Comparison of ENCODE assay signal across 8 cellular contexts in genomic region chr17:50026901-50027638, GRCh38. TPM values are rescaled to one million over a fixed set of nuclear protein-coding genes. Genes with fewer than 3 reads are reported as not detected.
DNase-seq lines count a peak whose midpoint lies in the region; ATAC-seq and TF ChIP-seq lines count a peak whose summit lies in the region.

No MANE protein-coding gene starts in this region.

- POLR2A ChIA-PET in naive thymus-derived CD4-positive, alpha-beta T cell (lab: Charles Lee) = interaction anchor here (1.4 to 2.1 kb wide), 4 partner anchors 58 to 68 kb away, joined by 3 to 7 read pairs (median 4); partner anchors contain the start of gene PDK2

- no peaks in the 10 kb centered on the region for H3K36me3 Mint-ChIP-seq in CD14-positive monocyte
- H3K36me3 Mint-ChIP-seq in naive thymus-derived CD4-positive, alpha-beta T cell = no peaks in the 10 kb centered on the region

- peak overlapping the region in 2 of 7 donors; percentile 73 to 75 for H3K27ac Mint-ChIP-seq in CD14-positive monocyte
- H3K27ac Mint-ChIP-seq in naive thymus-derived CD4-positive, alpha-beta T cell = no peak overlapping the region

- no peaks in the 10 kb centered on the region for H4K20me1 ChIP-seq in OCI-LY3 (ENCODE audit: insufficient read depth, low read length)

- CTCF ChIA-PET in naive thymus-derived CD4-positive, alpha-beta T cell (lab: Charles Lee) = interaction anchor here (1.5 to 8.5 kb wide), 3 partner anchors 26 to 65 kb away, joined by 4 to 91 read pairs (median 57); no protein-coding TSS in a partner anchor

- H3K4me2 ChIP-seq in OCI-LY3 (ENCODE audit: low read length) = peak overlapping the region; percentile 85

- no peak overlapping the region for H3K27ac ChIP-seq in OCI-LY3 (ENCODE audit: low read length)
- H3K27ac ChIP-seq in esophagus muscularis mucosa (replicated peaks in 1 of 4) = peak overlapping the region; percentile 2 to 60 (median 33)
- H3K27ac ChIP-seq in naive thymus-derived CD4-positive, alpha-beta T cell (ENCODE audit: low read depth, low read length) = no peak overlapping the region

- no peaks in the 10 kb centered on the region; the same call in 1 of the 2 replicates for H3K9me3 ChIP-seq in OCI-LY3 (ENCODE audit: insufficient read depth, low read length)
- no peaks in the 10 kb centered on the region for H3K9me3 ChIP-seq in esophagus muscularis mucosa
- H3K9me3 ChIP-seq in naive thymus-derived CD4-positive, alpha-beta T cell (ENCODE audit: control insufficient read depth in 2 of 3, low read length in 3 of 3) = no peaks in the 10 kb centered on the region

- peak overlapping the region; percentile 84 for H2AFZ ChIP-seq in OCI-LY3 (ENCODE audit: low read depth, low read length)

- no peak for TF ChIP-seq POLR2A in esophagus muscularis mucosa (IDR thresholded peaks at IDR 0.05; ENCODE audit: low read depth)

- peak overlapping the region; percentile 33 for H3K9ac ChIP-seq in OCI-LY3 (ENCODE audit: low read length)

- H3K79me2 ChIP-seq in OCI-LY3 (ENCODE audit: low read length) = no peaks in the 10 kb centered on the region

- H3K4me3 Mint-ChIP-seq in CD14-positive monocyte = peak overlapping the region; percentile 56 to 65
- H3K4me3 Mint-ChIP-seq in naive thymus-derived CD4-positive, alpha-beta T cell = peak overlapping the region in 7 of 10 donors; percentile 17 to 74 (median 54)

- H3K36me3 ChIP-seq in OCI-LY3 (replicated peaks; ENCODE audit: low read depth, low read length) = no peaks in the 10 kb centered on the region
- H3K36me3 ChIP-seq in esophagus muscularis mucosa = no peaks in the 10 kb centered on the region
- H3K36me3 ChIP-seq in naive thymus-derived CD4-positive, alpha-beta T cell (ENCODE audit: control insufficient read depth in 2 of 3, insufficient read depth in 3 of 3, low read length in 3 of 3) = no peaks in the 10 kb centered on the region

- TF ChIP-seq EP300 in esophagus muscularis mucosa (IDR thresholded peaks at IDR 0.05) = no peak

- no peak for DNase-seq in CD14-positive monocyte (ENCODE audit: low spot score)
- DNase-seq in HFF-Myc (ENCODE audit: extremely low read depth, low read depth) = peak; percentile 65
- DNase-seq in activated T-cell treated with anti-CD3 and anti-CD28 coated beads for 48 hours (ENCODE audit: low read depth) = peak; percentile 74
- DNase-seq in esophagus muscularis mucosa (ENCODE audit: extremely low spot score) = peak; percentile 97
- peak; percentile 33 to 81 (median 69) for DNase-seq in naive thymus-derived CD4-positive, alpha-beta T cell
- DNase-seq in stimulated activated CD8-positive, alpha-beta memory T cell treated with anti-CD3 and anti-CD28 coated beads, Interleukin-7, amount 100 ng/mL, for 4 hours (ENCODE audit: low read depth in 2 of 2) = peak; percentile 51 to 59

- intact Hi-C loops in CD14-positive monocyte (cut with micrococcal nuclease) = loop anchor here (1.0 to 2.0 kb wide), 2 partner anchors 60 kb away; no protein-coding TSS in a partner anchor
- intact Hi-C loops in esophagus muscularis mucosa (cut with DNase I) = loop anchor here (1.0 kb wide), 1 partner anchor 60 kb away; no protein-coding TSS in a partner anchor
- intact Hi-C loops in naive thymus-derived CD4-positive, alpha-beta T cell (cut with micrococcal nuclease) = loop anchor here (1.0 to 10.0 kb wide), 5 partner anchors 29 to 270 kb away; partner anchors contain the start of genes ITGA3 (in 2 of the 2), PDK2 (in 1 of the 2) and TMEM92 (in 1 of the 2)

- peak; percentile 92 for TF ChIP-seq CTCF in CD14-positive monocyte (IDR thresholded peaks at IDR 0.05)
- TF ChIP-seq CTCF in HFF-Myc (IDR thresholded peaks at IDR 0.05; ENCODE audit: low read depth, low read length, missing control alignments) = peak; percentile 85
- TF ChIP-seq CTCF in OCI-LY3 (IDR thresholded peaks at IDR 0.05; ENCODE audit: low read depth, low read length) = peak; percentile 83
- peak; percentile 97 to 98 (median 98) for TF ChIP-seq CTCF in esophagus muscularis mucosa (IDR thresholded peaks at IDR 0.05)

- H3K9me3 Mint-ChIP-seq in CD14-positive monocyte = peaks cover 0 to 3% (median 0%) of the 10 kb centered on the region in 7 donors
- no peaks in the 10 kb centered on the region for H3K9me3 Mint-ChIP-seq in naive thymus-derived CD4-positive, alpha-beta T cell

- H3K4me3 ChIP-seq in HFF-Myc (replicated peaks; ENCODE audit: low read depth, low read length) = peak overlapping the region; percentile 29
- H3K4me3 ChIP-seq in OCI-LY3 (ENCODE audit: low read length) = peak overlapping the region; percentile 73
- peak overlapping the region; percentile 40 to 49 (median 46) for H3K4me3 ChIP-seq in esophagus muscularis mucosa
- no peak overlapping the region for H3K4me3 ChIP-seq in naive thymus-derived CD4-positive, alpha-beta T cell (ENCODE audit: low read length)

- H3K4me1 ChIP-seq in OCI-LY3 (ENCODE audit: low read length) (peaks cover 8% of the 10 kb centered on the region; the same call in 1 of the 2 replicates), esophagus muscularis mucosa (peaks cover 19 to 22% (median 20%) of the 10 kb centered on the region in 4 donors)
- peaks cover 0 to 8% of the 10 kb centered on the region in 2 donors for H3K4me1 ChIP-seq in naive thymus-derived CD4-positive, alpha-beta T cell (ENCODE audit: control insufficient read depth in 2 of 2, insufficient read depth in 2 of 2, low read length in 2 of 2)

- peak; percentile 80 for ATAC-seq in naive thymus-derived CD4-positive, alpha-beta T cell
- no peak for ATAC-seq in HG02884 (IDR thresholded peaks at IDR 0.05; ENCODE audit: unreplicated experiment)

- peaks cover 19% of the 10 kb centered on the region for H3K4me1 Mint-ChIP-seq in CD14-positive monocyte
- peaks cover 5 to 13% (median 10%) of the 10 kb centered on the region in 7 donors for H3K4me1 Mint-ChIP-seq in naive thymus-derived CD4-positive, alpha-beta T cell

- peaks cover 25 to 38% (median 28%) of the 10 kb centered on the region in 3 donors for H3K27me3 Mint-ChIP-seq in CD14-positive monocyte (ENCODE audit: low read depth in 3 of 3)
- peaks cover 20 to 33% (median 24%) of the 10 kb centered on the region in 5 donors for H3K27me3 Mint-ChIP-seq in naive thymus-derived CD4-positive, alpha-beta T cell

- peaks cover 7% of the 10 kb centered on the region; the same call in 1 of the 2 replicates for H3K27me3 ChIP-seq in OCI-LY3 (ENCODE audit: low read depth, low read length)
- no peaks in the 10 kb centered on the region for H3K27me3 ChIP-seq in esophagus muscularis mucosa
- H3K27me3 ChIP-seq in naive thymus-derived CD4-positive, alpha-beta T cell (ENCODE audit: control insufficient read depth in 2 of 2, insufficient read depth in 2 of 2, low read length in 2 of 2) = peaks cover 0 to 6% of the 10 kb centered on the region in 2 donors

- WGBS in esophagus muscularis mucosa = 3% methylated on average over 17 of the region's 28 CpGs

RNA-seq across cellular contexts. Expression of gene ITGA3, which starts 28.8 kb away (rescaled TPM):
- under 1 TPM in 1 of 2 donors, not detected in 1; 0.31 TPM for polyA plus RNA-seq in CD14-positive monocyte
- total RNA-seq in esophagus muscularis mucosa = 10 to 100 TPM; 38.9 to 96.7 (median 58.6) TPM
- 10 to 100 TPM in 2 of 5 experiments, 1 to 10 TPM in 3; 4.0 to 14.6 (median 8.6) TPM for total RNA-seq in naive thymus-derived CD4-positive, alpha-beta T cell
- polyA plus RNA-seq in naive thymus-derived CD4-positive, alpha-beta T cell = 1 to 10 TPM; 1.4 to 2.4 TPM

RNA-seq across cellular contexts. Expression of gene DLX3, which starts 32.0 kb away (rescaled TPM):
- not detected for polyA plus RNA-seq in CD14-positive monocyte
- total RNA-seq in esophagus muscularis mucosa = under 1 TPM in 1 of 4 donors, not detected in 3; 0.32 TPM
- total RNA-seq in naive thymus-derived CD4-positive, alpha-beta T cell = not detected
- polyA plus RNA-seq in naive thymus-derived CD4-positive, alpha-beta T cell = not detected

RNA-seq across cellular contexts. Expression of gene DLX4, which starts 58.1 kb away (rescaled TPM):
- under 1 TPM in 1 of 2 donors, not detected in 1; 0.20 TPM for polyA plus RNA-seq in CD14-positive monocyte
- total RNA-seq in esophagus muscularis mucosa = not detected
- total RNA-seq in naive thymus-derived CD4-positive, alpha-beta T cell = 1 to 10 TPM in 2 of 5 experiments, under 1 TPM in 3; 0.34 to 1.6 (median 0.74) TPM
- polyA plus RNA-seq in naive thymus-derived CD4-positive, alpha-beta T cell = not detected

Comparison
In these comparisons a context has a peak if more than half of its experiments do, and no peak if none do; other contexts are left out.
1. H3K27ac ChIP-seq: peak in esophagus muscularis mucosa (4 of 4); none in OCI-LY3 (single experiment) and naive thymus-derived CD4-positive, alpha-beta T cell (single experiment).
2. Peak in every context shown above with its lines, with median percentiles within 50 percentile points of each other: CTCF ChIP-seq.